Comparison of ENCODE assay signal across 10 cellular contexts in genomic region chr11:75553889-75554257, GRCh38. TPM values are rescaled to one million over a fixed set of nuclear protein-coding genes. Genes with fewer than 3 reads are reported as not detected.
DNase-seq lines count a peak whose midpoint lies in the region; ATAC-seq and TF ChIP-seq lines count a peak whose summit lies in the region.
"Had no signal": no experiment of that assay in that cellular context is flagged by ENCODE, and none has a peak within 500 bp of the region (broad histone marks: within the 10 kb centered on the region; RNA-seq: fewer than 3 reads in every experiment).

No MANE protein-coding gene starts in this region.

- WGBS in heart right ventricle, 2 donors, result 19 to 21% methylated on average over 1 of the region's 1 CpG

- H3K4me3 ChIP-seq in AG04450 (ENCODE audit: low read depth, low read length) (no peak overlapping the region; the same call in 1 of the 2 replicates), SK-N-MC (no peak overlapping the region), heart right ventricle (peak overlapping the region in 3 of 10 donors; percentile 4 to 42 (median 39))

- CTCF ChIA-PET in AG04450 (lab: Charles Lee), result interaction anchor here (1.2 to 1.5 kb wide), 4 partner anchors 9 to 170 kb away, joined by 3 to 8 read pairs (median 4); partner anchors contain the start of gene SERPINH1

- POLR2A ChIA-PET in AG04450 (lab: Yijun Ruan, JAX), result interaction anchor here (0.8 to 2.7 kb wide), 14 partner anchors 11 to 213 kb away, joined by 3 to 120 read pairs (median 5); partner anchors contain the start of genes GDPD5, KLHL35 and SERPINH1

- intact Hi-C loops in heart right ventricle (cut with DNase I), result loop anchor here in 2 of 10 donors (5.0 to 10.0 kb wide), 2 partner anchors 113 to 591 kb away; partner anchors contain the start of gene MAP6 (in 1 of the 2)
- intact Hi-C loops in sciatic nerve (cut with DNase I), result no loop called here

- peaks cover 13 to 52% (median 42%) of the 10 kb centered on the region in 9 donors for H3K4me1 ChIP-seq in heart right ventricle

- H3K9me3 ChIP-seq in AG04450 (ENCODE audit: control insufficient read depth, insufficient read depth, low read length) (no peaks in the 10 kb centered on the region), SK-N-MC (ENCODE audit: low read depth, low read length) (no peaks in the 10 kb centered on the region), heart right ventricle (no peaks in the 10 kb centered on the region)

- ATAC-seq in heart right ventricle, result peak in 1 of 8 donors; percentile 13
- ATAC-seq in sciatic nerve, result peak; percentile 35
- ATAC-seq in HG03521 (IDR thresholded peaks at IDR 0.05; ENCODE audit: unreplicated experiment), result no peak

- peak overlapping the region; percentile 43 for H3K9ac ChIP-seq in SK-N-MC (ENCODE audit: insufficient read length)

- H3K27me3 ChIP-seq in AG04450 (ENCODE audit: control insufficient read depth, insufficient read depth, low read length) (no peaks in the 10 kb centered on the region), heart right ventricle (no peaks in the 10 kb centered on the region)

- H3K36me3 ChIP-seq in SK-N-MC (ENCODE audit: insufficient read depth, low read length), result no peaks in the 10 kb centered on the region
- no peaks in the 10 kb centered on the region for H3K36me3 ChIP-seq in heart right ventricle

- TF ChIP-seq CTCF in AG04450 (IDR thresholded peaks at IDR 0.05; ENCODE audit: low read depth, low read length) (no peak), heart right ventricle (IDR thresholded peaks at IDR 0.05) (no peak)

- peak overlapping the region; percentile 67 for H3K27ac ChIP-seq in AG04450 (ENCODE audit: low read depth, low read length)
- peak overlapping the region; percentile 83 for H3K27ac ChIP-seq in SK-N-MC
- peak overlapping the region in 9 of 10 donors; percentile 82 to 98 (median 93) for H3K27ac ChIP-seq in heart right ventricle

- DNase-seq in AG04450 (ENCODE audit: low read depth, low spot score) (no peak), SK-N-MC (ENCODE audit: low read depth, low spot score) (no peak), heart right ventricle (no peak), sciatic nerve (ENCODE audit: low spot score) (no peak), A172 (ENCODE audit: low spot score) (no peak), SKM-1 treated with dmso at 0.1 percent for 144 hours (lab: John Stamatoyannopoulos, UW; ENCODE audit: unreplicated experiment) (no peak), NCI-H2029 treated with DMSO at 0.1 percent for 48 hours (lab: John Stamatoyannopoulos, UW) (no peak)
- DNase-seq: NCI-H2107, T-helper 9 cell had no signal

RNA-seq across cellular contexts. Expression of gene SERPINH1, which starts 8.2 kb away (rescaled TPM):
- 881 and 1,147 TPM in 2 replicates for polyA plus RNA-seq in AG04450 (2011; rRNA removed)
- 437 and 536 TPM in 2 replicates for polyA minus RNA-seq in AG04450 (2011; rRNA and poly(A)+ RNA removed)
- total RNA-seq in heart right ventricle, result 100 to 1,000 TPM in 1 of 10 donors, 10 to 100 TPM in 9; 31.8 to 130 (median 53.2) TPM
- polyA plus RNA-seq in heart right ventricle, result 100 to 1,000 TPM in 1 of 2 donors, 10 to 100 TPM in 1; 43.4 to 218 TPM
- total RNA-seq in sciatic nerve, result 121 TPM
- 387 and 394 TPM in 2 replicates for total RNA-seq in A172 (2014; rRNA removed; shearing (Covaris generic))

RNA-seq across cellular contexts. Expression of gene GDPD5, which starts 28.1 kb away (rescaled TPM):
- polyA plus RNA-seq in AG04450 (2011; rRNA removed) (1.4 and 1.9 TPM in 2 replicates), heart right ventricle (10 to 100 TPM in 1 of 2 donors, 1 to 10 TPM in 1; 3.6 to 10.3 TPM)
- 3.3 and 4.4 TPM in 2 replicates for polyA minus RNA-seq in AG04450 (2011; rRNA and poly(A)+ RNA removed)
- total RNA-seq in heart right ventricle (1 to 10 TPM; 3.3 to 8.0 (median 4.1) TPM), sciatic nerve (78.5 TPM)
- 33.7 and 49.4 TPM in 2 replicates for total RNA-seq in A172 (2014; rRNA removed; shearing (Covaris generic))
